In the genomic region with DNA sequence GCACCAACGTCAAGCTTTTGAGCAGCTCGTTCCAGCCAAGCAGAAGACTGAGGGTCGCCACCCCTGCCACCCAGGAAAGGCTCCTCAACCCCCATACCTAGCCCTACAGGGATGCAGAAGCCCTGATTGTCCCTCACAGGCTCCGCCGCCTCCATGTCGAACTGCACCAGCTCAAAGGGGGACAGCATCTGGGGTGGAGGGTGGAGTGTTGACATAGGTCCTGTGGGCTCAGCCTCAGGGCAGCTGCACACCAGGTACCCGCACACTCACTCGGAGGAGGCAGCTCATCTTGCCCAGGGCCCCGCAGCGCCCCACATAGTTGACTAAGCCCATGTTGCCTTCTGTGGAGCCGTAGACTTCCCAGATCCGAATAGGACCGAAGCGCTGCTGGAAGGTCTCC, we compare ENCODE assay signal across 7 cellular contexts. TPM values are rescaled to one million over a fixed set of nuclear protein-coding genes. Genes with fewer than 3 reads are reported as not detected.
DNase-seq lines count a peak whose midpoint lies in the region; ATAC-seq and TF ChIP-seq lines count a peak whose summit lies in the region.
"Had no signal": no experiment of that assay in that cellular context is flagged by ENCODE, and none has a peak within 500 bp of the region (broad histone marks: within the 10 kb centered on the region; RNA-seq: fewer than 3 reads in every experiment).

No MANE protein-coding gene starts in this region.

- H3K27ac ChIP-seq in IMR-90 (ENCODE audit: insufficient read depth, low read length): no peak overlapping the region
- no peak overlapping the region for H3K27ac ChIP-seq in coronary artery
- no peak overlapping the region for H3K27ac ChIP-seq in parathyroid adenoma

- H4K91ac ChIP-seq in IMR-90 (ENCODE audit: insufficient read depth, low read depth, low read length): no peak overlapping the region

- WGBS in IMR-90 (ENCODE audit: extremely low coverage in 2 of 2, insufficient read length in 1 of 2), 2 experiments: no CpG with 5 or more reads among the region's 14 CpGs

- H3K79me2 ChIP-seq in parathyroid adenoma: no peaks in the 10 kb centered on the region

- no peak overlapping the region for H4K5ac ChIP-seq in IMR-90 (ENCODE audit: low read depth, low read length)

- H3K27me3 ChIP-seq in IMR-90 (ENCODE audit: control insufficient read depth, insufficient read depth, low read length): no peaks in the 10 kb centered on the region
- H3K27me3 ChIP-seq in parathyroid adenoma (ENCODE audit: control insufficient read depth, insufficient read depth, low read length): no peaks in the 10 kb centered on the region

- H2BK5ac ChIP-seq in IMR-90 (ENCODE audit: low read depth, low read length, poor library complexity, severe bottlenecking): no peak overlapping the region

- no peak overlapping the region for H3K56ac ChIP-seq in IMR-90 (ENCODE audit: extremely low read depth, insufficient read depth, low read length)

- dilution Hi-C loops in IMR-90 (cut with HindIII; ENCODE audit: low sequenced_read_pairs, unreplicated experiment): no loop called here

- DNase-seq in IMR-90 (no peak), coronary artery (ENCODE audit: low spot score) (no peak), NCI-H1436 (lab: John Stamatoyannopoulos, UW) (no peak)
- DNase-seq: NCI-H2171 had no signal

- no TSS peak for BruUV-seq in IMR-90 (replicated peaks; lab: Mats Ljungman, UMichigan)

- TF ChIP-seq RAD21 in IMR-90 (IDR thresholded peaks at IDR 0.05; ENCODE audit: low read length): no peak

- H3K9ac ChIP-seq in IMR-90 (ENCODE audit: low read depth, low read length) (no peak overlapping the region), parathyroid adenoma (no peak overlapping the region)

- H2AFZ ChIP-seq in IMR-90 (replicated peaks; ENCODE audit: low read length, poor library complexity) (peak overlapping the region; percentile 96), parathyroid adenoma (peak overlapping the region; percentile 88)

- H3K79me1 ChIP-seq in IMR-90 (ENCODE audit: low read depth in 1 of 2, low read length in 2 of 2): peaks cover 6 to 11% of the 10 kb centered on the region in 2 experiments

- H3K14ac ChIP-seq in IMR-90 (replicated peaks; ENCODE audit: low read depth, low read length): peak overlapping the region; percentile 53; the same call in 1 of the 2 replicates

- H3K9me3 ChIP-seq in IMR-90 (ENCODE audit: control insufficient read depth, insufficient read depth, low read length) (no peaks in the 10 kb centered on the region), parathyroid adenoma (ENCODE audit: control insufficient read depth, low read length) (no peaks in the 10 kb centered on the region)
- H3K9me3 ChIP-seq: thoracic aorta had no signal

- no peaks in the 10 kb centered on the region for H4K20me1 ChIP-seq in IMR-90 (ENCODE audit: insufficient read depth, low read length)

- no peak overlapping the region for H3K18ac ChIP-seq in IMR-90 (ENCODE audit: low read depth, low read length)

- H2BK20ac ChIP-seq in IMR-90 (ENCODE audit: low read depth, low read length): no peak overlapping the region

- intact Hi-C loops in IMR-90 (cut with micrococcal nuclease): no loop called here

- H2BK120ac ChIP-seq in IMR-90 (ENCODE audit: low read depth, low read length): no peak overlapping the region

- H3K4ac ChIP-seq in IMR-90 (ENCODE audit: low read depth, low read length): no peak overlapping the region

- H4K8ac ChIP-seq in IMR-90 (ENCODE audit: low read depth in 2 of 2, low read length in 2 of 2): peak overlapping the region; percentile 91 to 99; a peak in 2 of 4 replicates

- H3K36me3 ChIP-seq in IMR-90 (ENCODE audit: control insufficient read depth, insufficient read depth, low read length) (no peaks in the 10 kb centered on the region), parathyroid adenoma (ENCODE audit: control insufficient read depth, insufficient read depth, low read length) (no peaks in the 10 kb centered on the region)
- H3K36me3 ChIP-seq: thoracic aorta had no signal

- H3K23ac ChIP-seq in IMR-90 (ENCODE audit: low read depth, low read length): no peak overlapping the region

- H3K4me1 ChIP-seq in IMR-90 (ENCODE audit: control insufficient read depth, insufficient read depth, low read length) (peaks cover 4% of the 10 kb centered on the region; the same call in 1 of the 2 replicates), parathyroid adenoma (peaks cover 11% of the 10 kb centered on the region)

- H2AK9ac ChIP-seq in IMR-90 (replicated peaks; ENCODE audit: low read depth, low read length, poor library complexity): peak overlapping the region; percentile 74

- TF ChIP-seq CTCF in IMR-90 (conservative IDR thresholded peaks at IDR 0.05; ENCODE audit: low read depth, low read length) (no peak), coronary artery (IDR thresholded peaks at IDR 0.05) (no peak), parathyroid adenoma (IDR thresholded peaks at IDR 0.05) (no peak)

- no peak overlapping the region for H2BK15ac ChIP-seq in IMR-90 (ENCODE audit: low read depth, low read length)

- H2AK5ac ChIP-seq in IMR-90 (ENCODE audit: low read depth, low read length): no peak overlapping the region

- POLR2A ChIA-PET in IMR-90 (lab: Charles Lee; ENCODE audit: unreplicated experiment): no interaction called here

- CTCF ChIA-PET in IMR-90 (lab: Yijun Ruan, JAX): interaction anchor here (0.6 kb wide), 1 partner anchor 32 kb away, joined by 3 read pairs; no protein-coding TSS in a partner anchor

- no peak for TF ChIP-seq POLR2A in IMR-90 (IDR thresholded peaks at IDR 0.05; ENCODE audit: low read depth, low read length)

- ATAC-seq in IMR-90 (ENCODE audit: low read depth): no peak
- ATAC-seq in GM21737 (IDR thresholded peaks at IDR 0.05; ENCODE audit: unreplicated experiment): no peak

- peak overlapping the region; percentile 65; the same call in 1 of the 2 replicates for H3K4me2 ChIP-seq in IMR-90 (ENCODE audit: low read depth, low read length)
- H3K4me2 ChIP-seq in parathyroid adenoma (ENCODE audit: low read length): peak overlapping the region; percentile 66

- H3K9me1 ChIP-seq in IMR-90 (ENCODE audit: insufficient read depth, low read length): peaks cover 14% of the 10 kb centered on the region

- H3K4me3 ChIP-seq in IMR-90 (ENCODE audit: insufficient read depth, low read depth, low read length) (no peak overlapping the region), coronary artery (peak overlapping the region; percentile 77), parathyroid adenoma (ENCODE audit: low read depth, low read length) (peak overlapping the region; percentile 64)

- in situ Hi-C loops in IMR-90 (cut with MboI; ENCODE audit: low sequenced_read_pairs): no loop called here

TF ChIP-seq in IMR-90, 13 proteins besides CTCF, POLR2A, EP300 and RAD21:
- TF ChIP-seq SMC3 (IDR thresholded peaks at IDR 0.05; ENCODE audit: low read depth, low read length) (no peak), MAZ (IDR thresholded peaks at IDR 0.05; ENCODE audit: borderline replicate concordance, low read depth, low read length) (no peak), FOS (IDR thresholded peaks at IDR 0.05; ENCODE audit: low read depth, low read length) (no peak), BHLHE40 (IDR thresholded peaks at IDR 0.05; ENCODE audit: low read depth, low read length) (no peak), CEBPB (IDR thresholded peaks at IDR 0.05; ENCODE audit: low read depth, low read length) (no peak), RFX5 (IDR thresholded peaks at IDR 0.05; ENCODE audit: low read depth, low read length) (no peak), RCOR1 (IDR thresholded peaks at IDR 0.05; ENCODE audit: insufficient replicate concordance, low read length) (no peak), CHD1 (IDR thresholded peaks at IDR 0.05; ENCODE audit: low read depth, low read length) (no peak), MXI1 (IDR thresholded peaks at IDR 0.05; ENCODE audit: borderline replicate concordance, low read depth, low read length) (no peak)
- TF ChIP-seq, protein P1, sequence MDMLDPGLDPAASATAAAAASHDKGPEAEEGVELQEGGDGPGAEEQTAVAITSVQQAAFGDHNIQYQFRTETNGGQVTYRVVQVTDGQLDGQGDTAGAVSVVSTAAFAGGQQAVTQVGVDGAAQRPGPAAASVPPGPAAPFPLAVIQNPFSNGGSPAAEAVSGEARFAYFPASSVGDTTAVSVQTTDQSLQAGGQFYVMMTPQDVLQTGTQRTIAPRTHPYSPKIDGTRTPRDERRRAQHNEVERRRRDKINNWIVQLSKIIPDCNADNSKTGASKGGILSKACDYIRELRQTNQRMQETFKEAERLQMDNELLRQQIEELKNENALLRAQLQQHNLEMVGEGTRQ (IDR thresholded peaks at IDR 0.05; ENCODE audit: low read depth, low read length): no peak

RNA-seq across cellular contexts. Expression of gene SLC27A5, which starts 11.6 kb away (rescaled TPM):
- total RNA-seq in IMR-90 (2012; rRNA removed): 7.5 and 7.7 TPM in 2 replicates
- polyA plus RNA-seq in IMR-90 (2012; rRNA removed): 11.2 and 13.5 TPM in 2 replicates
- polyA plus RNA-seq in IMR-90 (2012; cell fraction: cytosol; rRNA removed): 14.8 and 23.8 TPM in 2 replicates
- polyA plus RNA-seq in IMR-90 (2012; cell fraction: nucleus; rRNA removed; ENCODE audit: low replicate concordance): 4.3 and 6.5 TPM in 2 replicates

RNA-seq across cellular contexts. Expression of gene ZBTB45, which starts 19.4 kb away (rescaled TPM):
- 1.4 TPM in 2 replicates for total RNA-seq in IMR-90 (2012; rRNA removed)
- 9.7 and 13.5 TPM in 2 replicates for polyA plus RNA-seq in IMR-90 (2012; rRNA removed)
- 9.5 and 13.5 TPM in 2 replicates for polyA plus RNA-seq in IMR-90 (2012; cell fraction: cytosol; rRNA removed)
- 13.1 and 26.4 TPM in 2 replicates for polyA plus RNA-seq in IMR-90 (2012; cell fraction: nucleus; rRNA removed; ENCODE audit: low replicate concordance)

RNA-seq across cellular contexts. Expression of gene ZNF446, which starts 24.1 kb away (rescaled TPM):
- 3.9 and 4.8 TPM in 2 replicates for total RNA-seq in IMR-90 (2012; rRNA removed)
- polyA plus RNA-seq in IMR-90 (2012; rRNA removed): 6.9 and 7.5 TPM in 2 replicates
- 4.6 and 7.2 TPM in 2 replicates for polyA plus RNA-seq in IMR-90 (2012; cell fraction: cytosol; rRNA removed)
- 17.1 and 41.8 TPM in 2 replicates for polyA plus RNA-seq in IMR-90 (2012; cell fraction: nucleus; rRNA removed; ENCODE audit: low replicate concordance)

RNA-seq across cellular contexts. Expression of gene ZNF324, which starts 33.4 kb away (rescaled TPM):
- total RNA-seq in IMR-90 (2012; rRNA removed): 6.6 and 6.9 TPM in 2 replicates
- polyA plus RNA-seq in IMR-90 (2012; rRNA removed): 5.6 and 6.0 TPM in 2 replicates
- polyA plus RNA-seq in IMR-90 (2012; cell fraction: cytosol; rRNA removed): 2.8 and 4.8 TPM in 2 replicates
- 10.3 and 19.3 TPM in 2 replicates for polyA plus RNA-seq in IMR-90 (2012; cell fraction: nucleus; rRNA removed; ENCODE audit: low replicate concordance)

RNA-seq across cellular contexts. Expression of gene TRIM28, which starts 43.6 kb away (rescaled TPM):
- 313 and 349 TPM in 2 replicates for total RNA-seq in IMR-90 (2012; rRNA removed)
- polyA plus RNA-seq in IMR-90 (2012; rRNA removed): 465 and 964 TPM in 2 replicates
- polyA plus RNA-seq in IMR-90 (2012; cell fraction: cytosol; rRNA removed): 339 TPM in 2 replicates
- 522 and 1,051 TPM in 2 replicates for polyA plus RNA-seq in IMR-90 (2012; cell fraction: nucleus; rRNA removed; ENCODE audit: low replicate concordance)
